In genomic region chr19:50447053-50447452, GRCh38 we compare ENCODE assay signal across 39 cellular contexts. TPM values are rescaled to one million over a fixed set of nuclear protein-coding genes. Genes with fewer than 3 reads are reported as not detected.
"Had no signal": no experiment of that assay in that cellular context is flagged by ENCODE, and none has a peak within 500 bp of the region (broad histone marks: within the 10 kb centered on the region; RNA-seq: fewer than 3 reads in every experiment).

No MANE protein-coding gene starts in this region.

- H3K9me3 ChIP-seq: MG63 had no signal

- DNase-seq: Karpas-422, Kasumi-1, MG63, MM.1S, MV-4-11, NCI-H1048, NCI-H1092, NCI-H1092 treated with DMSO at 0.1 percent for 48 hours, NCI-H1105, NCI-H1105 treated with DMSO at 0.1 percent for 48 hours, NCI-H1417, NCI-H1417 treated with DMSO at 0.1 percent for 48 hours, NCI-H1436, NCI-H1436 treated with DMSO at 0.1 percent for 48 hours, NCI-H146, NCI-H1694, NCI-H1694 treated with DMSO at 0.1 percent for 48 hours, NCI-H187, NCI-H187 treated with DMSO at 0.1 percent for 48 hours, NCI-H1930, NCI-H2029, NCI-H2029 treated with DMSO at 0.1 percent for 48 hours, NCI-H2081, NCI-H2081 treated with DMSO at 0.1 percent for 48 hours, NCI-H2107, NCI-H2171, NCI-H2171 treated with DMSO at 0.1 percent for 48 hours, NCI-H2227 treated with DMSO at 0.1 percent for 48 hours, NCI-H226, NCI-H345, NCI-H446, NCI-H446 treated with DMSO at 0.1 percent for 48 hours, NCI-H510A, NCI-H510A treated with DMSO at 0.1 percent for 48 hours, NCI-H524 had no signal

- H3K36me3 ChIP-seq: MG63 had no signal

- H3K4me3 ChIP-seq: MG63 had no signal

RNA-seq across cellular contexts. Expression of gene MYBPC2, which starts 14.4 kb away (rescaled TPM):
- total RNA-seq: M059J, MCF 10A, NCI-H460 had no signal

RNA-seq across cellular contexts. Expression of gene SPIB, which starts 28.3 kb away (rescaled TPM):
- total RNA-seq: LHCN-M2, M059J, MCF 10A, NCI-H460 had no signal
